In genomic region chrX:51743179-51743957, GRCh38 we compare ENCODE assay signal across 8 cellular contexts. TPM values are rescaled to one million over a fixed set of nuclear protein-coding genes. Genes with fewer than 3 reads are reported as not detected.
DNase-seq lines count a peak whose midpoint lies in the region; ATAC-seq and TF ChIP-seq lines count a peak whose summit lies in the region.

GSPT2 (plus strand) TSS chrX:51743442; CDS start chrX:51743627, 185 bp downstream.

- peaks cover 45% of the 10 kb centered on the region for H3K36me3 Mint-ChIP-seq in Calu3 (ENCODE audit: insufficient read depth, unreplicated experiment)

- BruUV-seq in Calu3 (replicated peaks; lab: Mats Ljungman, UMichigan), result no TSS peak

- H3K9me3 ChIP-seq in HUES48 (ENCODE audit: control insufficient read depth, insufficient read depth, low read length), result no peaks in the 10 kb centered on the region
- no peaks in the 10 kb centered on the region for H3K9me3 ChIP-seq in gastrocnemius medialis

- intact Hi-C loops in Calu3 (cut with micrococcal nuclease; ENCODE audit: unreplicated experiment) (no loop called here), gastrocnemius medialis (cut with DNase I; ENCODE audit: low total_unique reads) (no loop called here)

- no peak for TF ChIP-seq CTCF in Calu3 (IDR thresholded peaks at IDR 0.05; ENCODE audit: unreplicated experiment)
- TF ChIP-seq CTCF in gastrocnemius medialis (IDR thresholded peaks at IDR 0.05 in 4 of 5, conservative IDR thresholded peaks at IDR 0.05 in 1 of 5), result no peak

- H3K4me1 Mint-ChIP-seq in Calu3 (ENCODE audit: low read depth, unreplicated experiment), result peaks cover 13% of the 10 kb centered on the region

- peak within 1 kb of the TSS; percentile 92 for H3K4me3 Mint-ChIP-seq in Calu3 (ENCODE audit: low read depth, unreplicated experiment)

- in situ Hi-C loops in gastrocnemius medialis (cut with MboI; ENCODE audit: low sequenced_read_pairs in 4 of 4), result loop anchor here in 1 of 4 donors (25.0 kb wide), 1 partner anchor 94 kb away; no protein-coding TSS in a partner anchor

- CTCF ChIA-PET in Calu3 (lab: Charles Lee), result no interaction called here

- peak within 1 kb of the TSS; percentile 79 for H3K9ac ChIP-seq in HUES48 (ENCODE audit: low read depth, low read length)

- H3K36me3 ChIP-seq in HUES48 (ENCODE audit: control insufficient read depth, insufficient read depth, low read length) (peaks cover 6% of the 10 kb centered on the region; the same call in 1 of the 2 replicates), gastrocnemius medialis (no peaks in the 10 kb centered on the region)

- ATAC-seq in GM21360 (IDR thresholded peaks at IDR 0.05; ENCODE audit: unreplicated experiment), result peak; percentile 93
- peak; percentile 73 to 78 for ATAC-seq in gastrocnemius medialis

- H3K27me3 Mint-ChIP-seq in Calu3 (ENCODE audit: unreplicated experiment), result no peaks in the 10 kb centered on the region

- H3K4me1 ChIP-seq in HUES48 (ENCODE audit: control insufficient read depth, insufficient read depth, low read length) (peaks cover 13% of the 10 kb centered on the region), gastrocnemius medialis (no peaks in the 10 kb centered on the region)

- no peaks in the 10 kb centered on the region for H3K9me3 Mint-ChIP-seq in Calu3 (ENCODE audit: low read depth, unreplicated experiment)

- H3K4me3 ChIP-seq in HUES48 (ENCODE audit: low read depth, low read length) (peak within 1 kb of the TSS; percentile 69), iPS-11a (ENCODE audit: low read depth, low read length) (peak within 1 kb of the TSS; percentile 80), gastrocnemius medialis (peak within 1 kb of the TSS; percentile 58 to 76 (median 71))

- no peaks in the 10 kb centered on the region for H3K27me3 ChIP-seq in HUES48 (ENCODE audit: control insufficient read depth, insufficient read depth, low read length)
- peaks cover 0 to 8% (median 0%) of the 10 kb centered on the region in 3 donors for H3K27me3 ChIP-seq in gastrocnemius medialis

- H3K27ac Mint-ChIP-seq in Calu3 (ENCODE audit: unreplicated experiment), result peak within 1 kb of the TSS; percentile 99

- TF ChIP-seq POLR2A in gastrocnemius medialis (IDR thresholded peaks at IDR 0.05), result peak; percentile 19 to 25

- DNase-seq in Calu3, result peak; percentile 69
- DNase-seq in T-helper 1 cell, result peak; percentile 6 to 79 (median 23)
- DNase-seq in astrocyte of the hippocampus (ENCODE audit: low read depth, low spot score), result peak; percentile 83
- DNase-seq in gastrocnemius medialis, result peak; percentile 7 to 35
- DNase-seq in NCI-H2029 (lab: John Stamatoyannopoulos, UW), result no peak

- H3K27ac ChIP-seq in HUES48 (ENCODE audit: low read depth, low read length), result peak within 1 kb of the TSS; percentile 85
- H3K27ac ChIP-seq in gastrocnemius medialis, result peak within 1 kb of the TSS; percentile 51 to 66 (median 62)

RNA-seq across cellular contexts. Expression of gene GSPT2, which starts in this region (rescaled TPM):
- total RNA-seq in Calu3 (2022) (38.1 and 48.5 TPM in 2 replicates), gastrocnemius medialis (1 to 10 TPM; 1.4 to 2.8 (median 1.8) TPM)

Comparison
In these comparisons a context has a peak if more than half of its experiments do, and no peak if none do; other contexts are left out.
1. RNA of gene GSPT2 (total RNA-seq): 38.1 to 48.5 TPM in Calu3; 1.4 to 2.8 TPM in gastrocnemius medialis; every median in the first group is over 10 times any median in the second.
2. Peak in every context shown above with its lines, with median percentiles within 50 percentile points of each other: H3K4me3 ChIP-seq.